ENCODE assay signal across 15 cellular contexts in the genomic region with DNA sequence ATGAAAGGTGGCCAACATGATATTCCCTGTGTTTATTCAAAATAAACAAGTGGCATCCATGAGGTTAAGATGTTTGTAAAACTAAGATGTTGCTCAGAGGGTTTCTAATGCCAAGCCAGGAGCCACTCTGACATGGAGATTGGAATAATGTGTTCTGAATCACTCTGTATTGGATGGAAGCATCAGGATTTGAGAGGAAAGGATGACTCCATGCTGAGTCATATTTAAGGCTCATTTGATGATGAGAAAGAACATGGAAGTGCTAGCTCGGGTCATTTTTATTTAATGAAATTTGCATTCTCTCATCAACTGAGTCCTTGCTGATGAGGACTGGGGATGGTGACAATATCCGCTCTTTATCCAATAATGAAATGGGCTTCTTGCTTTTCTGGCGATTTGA. TPM values are rescaled to one million over a fixed set of nuclear protein-coding genes. Genes with fewer than 3 reads are reported as not detected.
A peak's percentile ranks its signal among the peaks of the same experiment; 100 is the strongest.
DNase-seq lines count a peak whose midpoint lies in the region; ATAC-seq, FAIRE-seq and TF ChIP-seq lines count a peak whose summit lies in the region.
"Had no signal": no experiment of that assay in that cellular context is flagged by ENCODE, and none has a peak within 500 bp of the region (broad histone marks: within the 10 kb centered on the region; RNA-seq: fewer than 3 reads in every experiment).

No MANE protein-coding gene starts in this region.

- H3K79me1 ChIP-seq in IMR-90 (ENCODE audit: low read depth in 1 of 2, low read length in 2 of 2) = peaks cover 12 to 14% of the 10 kb centered on the region in 2 experiments; a peak in 3 of 4 replicates

- peak overlapping the region; percentile 22; the same call in 1 of the 3 replicates for H2BK15ac ChIP-seq in IMR-90 (ENCODE audit: low read depth, low read length)

- H3K9me3 ChIP-seq in IMR-90 (ENCODE audit: control insufficient read depth, insufficient read depth, low read length) = no peaks in the 10 kb centered on the region
- no peaks in the 10 kb centered on the region for H3K9me3 ChIP-seq in K562 (replicated peaks; ENCODE audit: control insufficient read depth, insufficient read depth, low read depth, low read length)
- H3K9me3 ChIP-seq in spleen = no peaks in the 10 kb centered on the region
- H3K9me3 ChIP-seq: Peyer's patch had no signal

- no peak for TF ChIP-seq POLR2A in IMR-90 (IDR thresholded peaks at IDR 0.05; ENCODE audit: low read depth, low read length)
- TF ChIP-seq POLR2A in K562 (conservative IDR thresholded peaks at IDR 0.05) = no peak
- no peak for TF ChIP-seq POLR2A in spleen (IDR thresholded peaks at IDR 0.05)

- no peak overlapping the region for H3K14ac ChIP-seq in IMR-90 (replicated peaks; ENCODE audit: low read depth, low read length)

- H2AK9ac ChIP-seq in IMR-90 (replicated peaks; ENCODE audit: low read depth, low read length, poor library complexity) = no peak overlapping the region

- TF ChIP-seq CTCF in IMR-90 (conservative IDR thresholded peaks at IDR 0.05; ENCODE audit: low read depth, low read length) (no peak), K562 (IDR thresholded peaks at IDR 0.05 in 2 of 3, conservative IDR thresholded peaks at IDR 0.05 in 1 of 3; ENCODE audit: insufficient read depth in 2 of 3, low read depth in 1 of 3, low read length in 3 of 3) (no peak), spleen (IDR thresholded peaks at IDR 0.05 in 8 of 11, conservative IDR thresholded peaks at IDR 0.05 in 3 of 11) (no peak)

- no peak overlapping the region for H3K18ac ChIP-seq in IMR-90 (ENCODE audit: low read depth, low read length)

- ATAC-seq in IMR-90 (ENCODE audit: low read depth) (peak; percentile 91), K562 (no peak), HG02938 (IDR thresholded peaks at IDR 0.05; ENCODE audit: unreplicated experiment) (no peak), HG02973 (IDR thresholded peaks at IDR 0.05; ENCODE audit: unreplicated experiment) (no peak)

- DNase-seq in AG08396 (ENCODE audit: low spot score) (peak; percentile 60), IMR-90 (peak; percentile 92), K562 (ENCODE audit: extremely low read depth in 1 of 4, low spot score in 3 of 4) (no peak), spleen (no peak), SHP77 (lab: John Stamatoyannopoulos, UW) (no peak)
- DNase-seq: cerebellar nuclear complex; GF-D8; mesendoderm; NCI-H748 treated with DMSO at 0.1 percent for 48 hours; Peyer's patch; stimulated activated CD4-positive, alpha-beta T cell treated with anti-CD3 and anti-CD28 coated beads, Interleukin-1b, Interleukin-23, amount 100 ng/mL, for 48 hours; WERI-Rb-1 had no signal

- CTCF ChIA-PET in IMR-90 (lab: Yijun Ruan, JAX) (no interaction called here), K562 (lab: Yijun Ruan, JAX; ENCODE audit: low intra/inter-chr PET ratio) (no interaction called here)

- dilution Hi-C loops in IMR-90 (cut with HindIII; ENCODE audit: low sequenced_read_pairs, unreplicated experiment) = no loop called here

- no peak overlapping the region for H4K5ac ChIP-seq in IMR-90 (ENCODE audit: low read depth, low read length)

- no peak overlapping the region for H2AK5ac ChIP-seq in IMR-90 (ENCODE audit: low read depth, low read length)

- H2BK5ac ChIP-seq in IMR-90 (ENCODE audit: low read depth, low read length, poor library complexity, severe bottlenecking) = no peak overlapping the region

- TF ChIP-seq EP300 in K562 (IDR thresholded peaks at IDR 0.05; ENCODE audit: low read length) = no peak

- H3K27ac ChIP-seq in IMR-90 (ENCODE audit: insufficient read depth, low read length) = no peak overlapping the region
- H3K27ac ChIP-seq in K562 (ENCODE audit: extremely low read depth, low read depth, low read length) = no peak overlapping the region
- no peak overlapping the region for H3K27ac ChIP-seq in spleen
- H3K27ac ChIP-seq: Peyer's patch, WERI-Rb-1 had no signal

- no peak overlapping the region; the same call in 1 of the 2 replicates for H3K4ac ChIP-seq in IMR-90 (ENCODE audit: low read depth, low read length)

- H3K56ac ChIP-seq in IMR-90 (ENCODE audit: extremely low read depth, insufficient read depth, low read length) = no peak overlapping the region

- peak overlapping the region; percentile 70; the same call in 1 of the 2 replicates for H2BK20ac ChIP-seq in IMR-90 (ENCODE audit: low read depth, low read length)

- POLR2A ChIA-PET in IMR-90 (lab: Charles Lee; ENCODE audit: unreplicated experiment) (no interaction called here), K562 (lab: Yijun Ruan, JAX) (no interaction called here)

- no peak overlapping the region for H3K9ac ChIP-seq in IMR-90 (ENCODE audit: low read depth, low read length)
- H3K9ac ChIP-seq in K562 (ENCODE audit: insufficient read depth in 1 of 2, low read depth in 2 of 2, low read length in 2 of 2) = no peak overlapping the region

- no peak overlapping the region for H3K4me3 ChIP-seq in IMR-90 (ENCODE audit: insufficient read depth, low read depth, low read length)
- H3K4me3 ChIP-seq in K562 = no peak overlapping the region
- H3K4me3 ChIP-seq in spleen = no peak overlapping the region
- H3K4me3 ChIP-seq: Peyer's patch had no signal

- no peak for FAIRE-seq in K562 (lab: Jason Lieb, UNC)
- FAIRE-seq in islet of Langerhans (lab: Jason Lieb, UNC) = peak; percentile 80

- peaks cover 4% of the 10 kb centered on the region for H3K4me1 ChIP-seq in IMR-90 (ENCODE audit: control insufficient read depth, insufficient read depth, low read length)
- no peaks in the 10 kb centered on the region for H3K4me1 ChIP-seq in K562 (replicated peaks in 1 of 2; ENCODE audit: control insufficient read depth in 2 of 2, insufficient read depth in 2 of 2, low read length in 2 of 2)
- peaks cover 0 to 5% (median under 1%) of the 10 kb centered on the region in 6 donors for H3K4me1 ChIP-seq in spleen
- H3K4me1 ChIP-seq: Peyer's patch had no signal

- 0 out of 2 replicates have a peak overlapping the region, but pooled peaks have one; percentile 6 for H3K23ac ChIP-seq in IMR-90 (ENCODE audit: low read depth, low read length)

- no peaks in the 10 kb centered on the region for H3K79me2 ChIP-seq in K562 (ENCODE audit: control insufficient read depth, insufficient read depth, low read length)

- H3K36me3 ChIP-seq in IMR-90 (ENCODE audit: control insufficient read depth, insufficient read depth, low read length) (no peaks in the 10 kb centered on the region), K562 (ENCODE audit: control insufficient read depth, insufficient read depth, low read length) (no peaks in the 10 kb centered on the region), spleen (no peaks in the 10 kb centered on the region)
- H3K36me3 ChIP-seq: Peyer's patch, WERI-Rb-1 had no signal

- H2AFZ ChIP-seq in IMR-90 (replicated peaks; ENCODE audit: low read length, poor library complexity) = no peak overlapping the region
- no peak overlapping the region for H2AFZ ChIP-seq in K562 (ENCODE audit: low read depth, low read length)

- in situ Hi-C loops in IMR-90 (cut with MboI; ENCODE audit: low sequenced_read_pairs) (no loop called here), K562 (cut with MboI) (no loop called here)

- H4K91ac ChIP-seq in IMR-90 (ENCODE audit: insufficient read depth, low read depth, low read length) = peak overlapping the region; percentile 2; the same call in 1 of the 2 replicates

- WGBS in IMR-90 (ENCODE audit: extremely low coverage in 2 of 2, insufficient read length in 1 of 2), 2 experiments = no CpG with 5 or more reads among the region's 3 CpGs
- 0% methylated on average over 3 of the region's 3 CpGs for WGBS in K562 (ENCODE audit: insufficient coverage, low coverage, missing lambda C conversion rate)
- 84 to 91% (median 89%) methylated on average over 3 of the region's 3 CpGs for WGBS in spleen, 5 donors

- intact Hi-C loops in IMR-90 (cut with micrococcal nuclease) (no loop called here), K562 (cut with micrococcal nuclease) (no loop called here), spleen (cut with DNase I; ENCODE audit: low total_unique reads) (no loop called here)

- no peak overlapping the region for H3K4me2 ChIP-seq in IMR-90 (ENCODE audit: low read depth, low read length)
- no peak overlapping the region for H3K4me2 ChIP-seq in K562 (ENCODE audit: insufficient read depth, low read length)

- H4K8ac ChIP-seq in IMR-90 (ENCODE audit: low read depth in 2 of 2, low read length in 2 of 2) = no peak overlapping the region

- no peaks in the 10 kb centered on the region for H4K20me1 ChIP-seq in IMR-90 (ENCODE audit: insufficient read depth, low read length)
- H4K20me1 ChIP-seq in K562 (replicated peaks; ENCODE audit: control insufficient read depth, insufficient read depth, low read length) = peaks cover 3% of the 10 kb centered on the region; the same call in 1 of the 2 replicates

- H3K9me1 ChIP-seq in IMR-90 (ENCODE audit: insufficient read depth, low read length) (peaks cover 7% of the 10 kb centered on the region; the same call in 1 of the 2 replicates), K562 (ENCODE audit: control insufficient read depth, insufficient read depth, low read length) (no peaks in the 10 kb centered on the region)

- TF ChIP-seq RAD21 in IMR-90 (IDR thresholded peaks at IDR 0.05; ENCODE audit: low read length) (no peak), K562 (CRISPR knock-in tag; conservative IDR thresholded peaks at IDR 0.05 in 1 of 2, IDR thresholded peaks at IDR 0.05 in 1 of 2) (no peak)

- H3K27me3 ChIP-seq in IMR-90 (ENCODE audit: control insufficient read depth, insufficient read depth, low read length) (peaks cover under 1% of the 10 kb centered on the region; the same call in 1 of the 2 replicates), K562 (ENCODE audit: control insufficient read depth in 2 of 2, insufficient read depth in 2 of 2, low read length in 2 of 2) (peaks cover 6 to 7% of the 10 kb centered on the region in 2 experiments; a peak in 4 of 5 replicates), spleen (replicated peaks in 1 of 7) (peaks cover 0 to 73% (median 17%) of the 10 kb centered on the region in 7 donors)
- H3K27me3 ChIP-seq: Peyer's patch had no signal

- no peak overlapping the region for H2BK120ac ChIP-seq in IMR-90 (ENCODE audit: low read depth, low read length)

- no TSS peak for BruUV-seq in IMR-90 (replicated peaks; lab: Mats Ljungman, UMichigan)
- BruUV-seq in K562 (replicated peaks; lab: Mats Ljungman, UMichigan) = no TSS peak

RNA-seq across cellular contexts. Expression of gene VAT1L, which starts 6.2 kb away (rescaled TPM):
- 18.1 and 18.5 TPM in 2 replicates for total RNA-seq in IMR-90 (2012; rRNA removed)
- polyA plus RNA-seq in IMR-90 (2012; rRNA removed) = 14.1 and 15.4 TPM in 2 replicates
- 7.3 TPM in 2 replicates for polyA plus RNA-seq in IMR-90 (2012; cell fraction: cytosol; rRNA removed)
- 2.4 and 9.5 TPM in 2 replicates for polyA plus RNA-seq in IMR-90 (2012; cell fraction: nucleus; rRNA removed; ENCODE audit: low replicate concordance)
- not detected in 2 replicates for total RNA-seq in K562 (2011; cell fraction: chromatin; rRNA removed; ENCODE audit: low replicate concordance)
- total RNA-seq in K562 (2011; cell fraction: nucleolus; rRNA removed) = not detected in 2 replicates
- not detected in 2 replicates for total RNA-seq in K562 (2011; cell fraction: nucleoplasm; rRNA removed)
- total RNA-seq in K562 (2014; rRNA removed) = not detected in 2 replicates
- not detected in 2 replicates for total RNA-seq in K562 (2014; rRNA removed; fragmentation: Illumina TruSeq; extraction: Trizol)
- total RNA-seq in K562 (2015; rRNA removed; fragmentation: Illumina TruSeq; extraction: Trizol) = not detected in 2 replicates
- total RNA-seq in K562 (2021) = 0.20 TPM in 1 of 2 replicates, not detected in the other
- polyA plus RNA-seq in K562 (2011; rRNA removed) = 0.01 TPM in 1 of 2 replicates, not detected in the other
- polyA plus RNA-seq in K562 (2011; cell fraction: cytosol; rRNA removed) = 0.01 TPM in 2 replicates
- not detected in 2 replicates for polyA plus RNA-seq in K562 (2011; cell fraction: nucleus; rRNA removed)
- polyA plus RNA-seq in K562 (2012) = not detected in 2 replicates
- not detected in 2 replicates for polyA plus RNA-seq in K562 (2014; fragmentation: Illumina TruSeq; extraction: Trizol)
- not detected for polyA plus RNA-seq in K562 (2014; fragmentation: Nextera tagmentation; extraction: Ambion mirVana)
- polyA plus RNA-seq in K562 (2014; rRNA removed) = not detected in 2 replicates
- polyA minus RNA-seq in K562 (2011; rRNA and poly(A)+ RNA removed) = not detected in 2 replicates
- not detected in 2 replicates for polyA minus RNA-seq in K562 (2011; cell fraction: cytosol; rRNA and poly(A)+ RNA removed)
- not detected in 2 replicates for polyA minus RNA-seq in K562 (2011; cell fraction: nucleus; rRNA and poly(A)+ RNA removed)
- total RNA-seq in spleen = under 1 TPM in 3 of 7 donors, not detected in 4; 0.12 to 0.23 (median 0.16) TPM
- polyA plus RNA-seq in spleen = under 1 TPM; 0.02 to 0.08 (median 0.06) TPM

Comparison
In these comparisons a context has a peak if more than half of its experiments do, and no peak if none do; other contexts are left out.
1. DNase-seq: peak in AG08396 (single experiment) and IMR-90 (single experiment); none in K562 (0 of 4), spleen (single experiment) and SHP77 (0 of 2).
2. RNA of gene VAT1L, which starts 6.2 kb away (total RNA-seq): 18.1 to 18.5 TPM in IMR-90; 0.12 to 0.23 TPM in spleen and 0.20 TPM in K562; every median in the first group is over 10 times any median in the second.